ENCODE assay signal across 8 cellular contexts in genomic region chr1:221203224-221204054, GRCh38.
A peak's percentile ranks its signal among the peaks of the same experiment; 100 is the strongest.
DNase-seq lines count a peak whose midpoint lies in the region.

No MANE protein-coding gene starts in this region.

- no peaks in the 10 kb centered on the region for H3K9me3 ChIP-seq in HAP-1

- H3K4me3 ChIP-seq in HAP-1 = no peak overlapping the region

- DNase-seq in G401 (ENCODE audit: low spot score) (peak; percentile 43), HAP-1 (ENCODE audit: low spot score in 2 of 2) (peak; percentile 52 to 82), NCI-H1105 (lab: John Stamatoyannopoulos, UW) (peak; percentile 55), UCSD-AML1 (lab: John Stamatoyannopoulos, UW; ENCODE audit: unreplicated experiment) (peak; percentile 69), T47D (ENCODE audit: low read depth in 1 of 2, low spot score in 1 of 2) (peak; percentile 45 to 80), islet precursor cell (peak; percentile 83), OCI-M2 (lab: John Stamatoyannopoulos, UW; ENCODE audit: unreplicated experiment) (no peak)
- peak; percentile 81 for DNase-seq in stimulated activated CD4-positive, alpha-beta T cell treated with anti-CD3 and anti-CD28 coated beads, Interleukin-15, amount 100 ng/mL, for 24 hours

- in situ Hi-C loops in G401 (cut with HindIII; ENCODE audit: low sequenced_read_pairs) (no loop called here), HAP-1 (cut with MboI; ENCODE audit: low sequenced_read_pairs) (no loop called here), T47D (cut with HindIII; ENCODE audit: low pct_unique_long_range_greater_than_20kb, low sequenced_read_pairs) (no loop called here)

- H3K36me3 ChIP-seq in HAP-1 (replicated peaks) = no peaks in the 10 kb centered on the region

- no peaks in the 10 kb centered on the region for H3K27me3 ChIP-seq in HAP-1 (ENCODE audit: low read depth)

- H3K4me1 ChIP-seq in HAP-1 = no peaks in the 10 kb centered on the region
